Comparison of ENCODE assay signal across 1 cellular context in the genomic region with DNA sequence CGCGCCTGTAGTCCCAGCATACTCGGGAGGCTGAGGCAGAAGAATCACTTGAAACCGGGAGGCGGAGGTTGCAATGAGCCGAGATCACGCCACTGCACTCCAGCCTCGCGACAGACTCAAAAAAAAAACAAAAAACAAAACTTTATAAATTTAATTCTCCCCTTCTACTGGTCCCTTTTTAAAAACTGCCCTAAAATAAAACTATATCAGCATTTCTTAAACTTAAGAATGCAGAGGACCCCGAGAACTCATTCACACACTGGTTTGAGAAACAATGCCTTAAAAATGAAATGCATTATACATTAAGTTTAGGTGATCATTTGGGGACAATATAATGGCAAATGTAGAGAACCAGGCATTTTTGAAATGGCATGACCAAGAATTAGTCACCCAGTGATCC.
TF ChIP-seq lines count a peak whose summit lies in the region.

No MANE protein-coding gene starts in this region.

TF ChIP-seq in HepG2, 621 proteins besides CTCF, POLR2A, EP300 and RAD21:
- TF ChIP-seq ZNF510 (CRISPR knock-in tag; IDR thresholded peaks at IDR 0.05; ENCODE audit: low read depth) (no peak), MAFK (conservative IDR thresholded peaks at IDR 0.05 in 1 of 2, IDR thresholded peaks at IDR 0.05 in 1 of 2; ENCODE audit: low read length in 2 of 2) (peak; percentile 20; a peak in 1 of 4 replicates)
